Comparison of ENCODE assay signal across 6 cellular contexts in the genomic region with DNA sequence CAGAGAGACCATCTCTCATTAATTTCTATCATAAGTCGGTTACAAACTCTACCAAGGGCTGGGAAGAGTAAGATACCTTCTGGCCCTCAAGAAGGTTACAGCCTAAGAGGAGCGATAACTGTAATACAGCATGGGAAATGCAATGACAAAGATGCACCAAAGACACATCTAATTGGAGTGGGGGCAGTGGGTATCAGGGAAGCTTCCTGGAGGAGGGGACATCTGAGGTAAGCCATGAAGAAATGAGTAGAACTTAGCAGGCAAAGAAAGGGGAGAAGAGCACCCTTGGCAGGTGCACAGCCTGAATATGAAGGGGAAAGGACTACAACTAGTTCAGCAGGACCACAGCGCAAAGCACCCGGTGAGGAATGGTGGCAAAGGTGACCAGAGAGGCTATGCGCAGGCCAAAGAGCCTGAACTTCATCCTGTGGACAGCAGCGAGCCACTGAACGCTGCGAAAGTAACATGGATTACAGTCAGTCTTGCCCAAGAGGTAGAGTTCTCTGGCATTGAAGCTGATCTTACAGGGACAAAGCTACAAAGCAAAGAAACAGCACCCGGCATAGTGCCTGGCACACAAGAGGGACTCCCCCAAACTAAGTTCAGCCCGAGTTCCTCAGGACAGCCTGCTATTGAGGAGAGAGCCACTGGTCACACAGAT. TPM values are rescaled to one million over a fixed set of nuclear protein-coding genes. Genes with fewer than 3 reads are reported as not detected.
A peak's percentile ranks its signal among the peaks of the same experiment; 100 is the strongest.
DNase-seq lines count a peak whose midpoint lies in the region; ATAC-seq and TF ChIP-seq lines count a peak whose summit lies in the region.

No MANE protein-coding gene starts in this region.

- H3K9me3 ChIP-seq in heart left ventricle (no peaks in the 10 kb centered on the region), right cardiac atrium (ENCODE audit: control insufficient read depth, low read length) (no peaks in the 10 kb centered on the region)

- H3K27ac ChIP-seq in heart left ventricle (peak overlapping the region in 7 of 12 donors; percentile 78 to 91 (median 81)), right cardiac atrium (ENCODE audit: low read length) (peak overlapping the region; percentile 21), urinary bladder (ENCODE audit: low read depth) (no peak overlapping the region)

- no peak for TF ChIP-seq CTCF in heart left ventricle (IDR thresholded peaks at IDR 0.05)

- H3K4me3 ChIP-seq in heart left ventricle (peak overlapping the region in 10 of 12 donors; percentile 83 to 99 (median 91)), right cardiac atrium (ENCODE audit: low read length) (peak overlapping the region; percentile 98), urinary bladder (ENCODE audit: low read depth, low read length) (peak overlapping the region; percentile 1)

- ATAC-seq in heart left ventricle (no peak), left cardiac atrium (no peak), right cardiac atrium (no peak), HG03439 (IDR thresholded peaks at IDR 0.05; ENCODE audit: unreplicated experiment) (no peak)

- DNase-seq in heart left ventricle (peak in 1 of 5 donors; percentile 25), left cardiac atrium (no peak), right cardiac atrium (peak in 1 of 3 donors; percentile 29), NCI-H187 treated with DMSO at 0.1 percent for 48 hours (lab: John Stamatoyannopoulos, UW) (no peak)

- 64 to 74% (median 66%) methylated on average over 9 to 10 of the region's 10 CpGs for WGBS in heart left ventricle, 4 donors
- WGBS in right cardiac atrium: 63% methylated on average over 10 of the region's 10 CpGs
- WGBS in urinary bladder: 65% methylated on average over 10 of the region's 10 CpGs

- H3K4me1 ChIP-seq in heart left ventricle (peaks cover 0 to 61% (median 41%) of the 10 kb centered on the region in 12 donors), right cardiac atrium (ENCODE audit: control insufficient read depth, insufficient read depth, low read length) (peaks cover 10% of the 10 kb centered on the region), urinary bladder (ENCODE audit: insufficient read depth) (no peaks in the 10 kb centered on the region)

- peaks cover 0 to 45% (median 32%) of the 10 kb centered on the region in 9 donors for H3K36me3 ChIP-seq in heart left ventricle
- H3K36me3 ChIP-seq in urinary bladder (ENCODE audit: insufficient read depth): no peaks in the 10 kb centered on the region

- intact Hi-C loops in heart left ventricle (cut with DNase I) (loop anchor here in 5 of 10 donors (1.0 to 5.0 kb wide), 3 partner anchors 11 to 40 kb away; a partner anchor contains a TSS), left cardiac atrium (cut with DNase I) (no loop called here), right cardiac atrium (cut with DNase I) (no loop called here)

- H3K27me3 ChIP-seq in heart left ventricle (no peaks in the 10 kb centered on the region), right cardiac atrium (ENCODE audit: control insufficient read depth, insufficient read depth) (no peaks in the 10 kb centered on the region)

- no peak for TF ChIP-seq POLR2A in heart left ventricle (IDR thresholded peaks at IDR 0.05)

RNA-seq across cellular contexts. Expression of a gene that starts 2.8 kb away (rescaled TPM):
- total RNA-seq in heart left ventricle: 10 to 100 TPM; 16.9 to 33.2 (median 24.2) TPM
- 10 to 100 TPM; 18.1 to 40.0 TPM for polyA plus RNA-seq in heart left ventricle
- 10 to 100 TPM; 23.4 to 30.5 TPM for total RNA-seq in left cardiac atrium
- 10 to 100 TPM; 23.4 to 27.7 (median 25.4) TPM for total RNA-seq in right cardiac atrium
- polyA plus RNA-seq in right cardiac atrium: 19.1 TPM
- 18.9 TPM for total RNA-seq in urinary bladder
- 29.5 TPM for polyA plus RNA-seq in urinary bladder

RNA-seq across cellular contexts. Expression of a gene that starts 7.1 kb away (rescaled TPM):
- total RNA-seq in heart left ventricle: not detected
- polyA plus RNA-seq in heart left ventricle: not detected
- not detected for total RNA-seq in left cardiac atrium
- under 1 TPM in 2 of 4 donors, not detected in 2; 0.35 to 0.94 TPM for total RNA-seq in right cardiac atrium
- 0.86 TPM for polyA plus RNA-seq in right cardiac atrium
- total RNA-seq in urinary bladder: 165 TPM
- 1.4 TPM for polyA plus RNA-seq in urinary bladder

RNA-seq across cellular contexts. Expression of a gene that starts 12.4 kb away (rescaled TPM):
- total RNA-seq in heart left ventricle: 10 to 100 TPM; 21.5 to 54.5 (median 39.8) TPM
- 10 to 100 TPM; 21.9 to 51.9 TPM for polyA plus RNA-seq in heart left ventricle
- total RNA-seq in left cardiac atrium: 10 to 100 TPM; 35.5 to 47.8 TPM
- 10 to 100 TPM; 43.0 to 50.9 (median 45.1) TPM for total RNA-seq in right cardiac atrium
- 31.8 TPM for polyA plus RNA-seq in right cardiac atrium
- total RNA-seq in urinary bladder: 20.0 TPM
- polyA plus RNA-seq in urinary bladder: 50.2 TPM

RNA-seq across cellular contexts. Expression of a gene that starts 14.9 kb away (rescaled TPM):
- total RNA-seq in heart left ventricle (1 to 10 TPM in 6 of 9 donors, under 1 TPM in 2, not detected in 1; 0.67 to 9.2 (median 1.5) TPM), left cardiac atrium (1 to 10 TPM; 2.0 to 3.4 TPM), right cardiac atrium (1 to 10 TPM; 1.1 to 3.6 (median 2.7) TPM), urinary bladder (0.37 TPM)
- polyA plus RNA-seq in heart left ventricle (1 to 10 TPM in 1 of 2 donors, under 1 TPM in 1; 0.44 to 2.4 TPM), right cardiac atrium (1.6 TPM), urinary bladder (3.5 TPM)

RNA-seq across cellular contexts. Expression of a gene that starts 27.7 kb away (rescaled TPM):
- total RNA-seq in heart left ventricle: 10 to 100 TPM in 1 of 9 donors, 1 to 10 TPM in 8; 4.1 to 10.3 (median 5.9) TPM
- polyA plus RNA-seq in heart left ventricle: 10 to 100 TPM in 1 of 2 donors, 1 to 10 TPM in 1; 3.1 to 11.0 TPM
- 1 to 10 TPM; 5.4 to 6.4 TPM for total RNA-seq in left cardiac atrium
- 1 to 10 TPM; 6.2 to 8.0 (median 7.5) TPM for total RNA-seq in right cardiac atrium
- 3.6 TPM for polyA plus RNA-seq in right cardiac atrium
- 6.7 TPM for total RNA-seq in urinary bladder
- polyA plus RNA-seq in urinary bladder: 10.2 TPM

Comparison
In these comparisons a context has a peak if more than half of its experiments do, and no peak if none do; other contexts are left out.
1. H3K4me3 ChIP-seq: peak in every context shown above with its lines; median percentile 98 in right cardiac atrium; 91 in heart left ventricle; 1 in urinary bladder.
2. RNA of a gene that starts 7.1 kb away (total RNA-seq): 165 TPM in urinary bladder (single experiment); 0.35 to 0.94 TPM in right cardiac atrium, not detected in left cardiac atrium and not detected in heart left ventricle; every median in the first group is over 10 times any median in the second.